3 cellular contexts compared by ENCODE assay signal in the genomic region with DNA sequence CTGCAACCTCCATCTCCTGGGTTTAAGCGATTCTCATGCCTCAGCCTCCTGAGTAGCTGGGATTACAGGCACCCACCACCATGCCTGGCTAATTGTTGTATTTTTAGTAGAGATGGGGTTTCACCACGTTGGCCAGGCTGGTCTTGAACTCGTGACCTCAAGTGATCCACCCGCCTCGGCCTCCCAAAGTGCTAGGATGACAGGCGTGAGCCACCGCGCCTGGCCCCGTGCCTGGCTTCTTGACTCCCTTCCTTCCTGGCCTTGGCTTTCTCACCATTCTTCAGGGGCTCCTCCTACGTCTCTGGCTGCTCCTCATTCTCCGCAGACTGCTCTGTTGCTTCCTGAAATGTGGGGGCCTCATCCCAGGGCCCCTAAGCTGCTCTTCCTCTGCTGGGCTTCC. TPM values are rescaled to one million over a fixed set of nuclear protein-coding genes. Genes with fewer than 3 reads are reported as not detected.
"Had no signal": no experiment of that assay in that cellular context is flagged by ENCODE, and none has a peak within 500 bp of the region (broad histone marks: within the 10 kb centered on the region; RNA-seq: fewer than 3 reads in every experiment).

No MANE protein-coding gene starts in this region.

RNA-seq across cellular contexts. Expression of a gene that starts 5.7 kb away (rescaled TPM):
- total RNA-seq: K562, M059J had no signal

RNA-seq across cellular contexts. Expression of a gene that starts 29.7 kb away (rescaled TPM):
- total RNA-seq: M059J, SK-MEL-5 had no signal

RNA-seq across cellular contexts. Expression of a gene that starts 51.4 kb away (rescaled TPM):
- total RNA-seq: K562, M059J, SK-MEL-5 had no signal
